17 cellular contexts compared by ENCODE assay signal in genomic region chr17:61368049-61368831, GRCh38. TPM values are rescaled to one million over a fixed set of nuclear protein-coding genes. Genes with fewer than 3 reads are reported as not detected.
A peak's percentile ranks its signal among the peaks of the same experiment; 100 is the strongest.
DNase-seq lines count a peak whose midpoint lies in the region; ATAC-seq, FAIRE-seq and TF ChIP-seq lines count a peak whose summit lies in the region.
"Had no signal": no experiment of that assay in that cellular context is flagged by ENCODE, and none has a peak within 500 bp of the region (broad histone marks: within the 10 kb centered on the region; RNA-seq: fewer than 3 reads in every experiment).

No MANE protein-coding gene starts in this region.

- H3K4me3 ChIP-seq in H1 (ENCODE audit: extremely low read depth in 1 of 4, insufficient read depth in 2 of 4, low read depth in 3 of 4, low read length in 4 of 4) (no peak overlapping the region), thyroid gland (replicated peaks in 1 of 3) (no peak overlapping the region), dorsolateral prefrontal cortex (no peak overlapping the region)
- H3K4me3 ChIP-seq: BLaER1, GM23248 had no signal

- peak overlapping the region; percentile 58 for H2BK120ac ChIP-seq in H1 (replicated peaks; ENCODE audit: low read depth, low read length)

- H3K79me2 ChIP-seq in H1 (ENCODE audit: control insufficient read depth in 1 of 2, insufficient read depth in 2 of 2, low read length in 2 of 2) = no peaks in the 10 kb centered on the region

- H2BK15ac ChIP-seq in H1 (ENCODE audit: low read length) = peak overlapping the region; percentile 8; the same call in 1 of the 2 replicates

- peaks cover 0 to 2% of the 10 kb centered on the region in 2 donors for H3K36me3 Mint-ChIP-seq in CD14-positive monocyte

- no peak overlapping the region for H2BK20ac ChIP-seq in H1 (ENCODE audit: low read length)

- H3K27ac Mint-ChIP-seq in CD14-positive monocyte = no peak overlapping the region
- H3K27ac Mint-ChIP-seq: CD8-positive, alpha-beta T cell had no signal

- H4K5ac ChIP-seq in H1 (ENCODE audit: insufficient read length, low read depth, low read length) = no peak overlapping the region

- H2BK12ac ChIP-seq in H1 (ENCODE audit: low read depth, low read length) = no peak overlapping the region

- intact Hi-C loops in CD14-positive monocyte (cut with micrococcal nuclease) = no loop called here
- intact Hi-C loops in posterior vena cava (cut with DNase I) = no loop called here
- intact Hi-C loops in thyroid gland (cut with DNase I) = no loop called here
- intact Hi-C loops in dorsolateral prefrontal cortex (cut with DNase I) = no loop called here

- TF ChIP-seq CTCF in CD14-positive monocyte (IDR thresholded peaks at IDR 0.05) (no peak), H1 (IDR thresholded peaks at IDR 0.05; ENCODE audit: control extremely low read depth in 1 of 3, insufficient read depth in 1 of 3, low read depth in 1 of 3, low read length in 3 of 3) (no peak), thyroid gland (IDR thresholded peaks at IDR 0.05) (no peak), dorsolateral prefrontal cortex (IDR thresholded peaks at IDR 0.05 in 54 of 56, conservative IDR thresholded peaks at IDR 0.05 in 2 of 56; ENCODE audit: low read depth in 1 of 56, partially characterized antibody in 56 of 56) (no peak)

- no peaks in the 10 kb centered on the region for H3K9me3 Mint-ChIP-seq in CD14-positive monocyte
- H3K9me3 Mint-ChIP-seq: CD8-positive, alpha-beta T cell had no signal

- H3K27me3 ChIP-seq in H1 (replicated peaks in 1 of 4; ENCODE audit: control insufficient read depth in 3 of 4, extremely low read depth in 1 of 4, insufficient read depth in 3 of 4, low read length in 3 of 4) = no peaks in the 10 kb centered on the region; a peak in 1 of 7 replicates
- no peaks in the 10 kb centered on the region for H3K27me3 ChIP-seq in thyroid gland
- no peaks in the 10 kb centered on the region for H3K27me3 ChIP-seq in dorsolateral prefrontal cortex
- H3K27me3 ChIP-seq: BLaER1 had no signal

- no peak overlapping the region for H4K91ac ChIP-seq in H1 (replicated peaks; ENCODE audit: insufficient read length, low read length)

- POLR2A ChIA-PET in H1 (lab: Charles Lee; ENCODE audit: partially characterized antibody) = no interaction called here

- H3K56ac ChIP-seq in H1 (replicated peaks; ENCODE audit: insufficient read length, low read depth, low read length) = no peak overlapping the region

- no peak overlapping the region for H3K27ac ChIP-seq in H1 (ENCODE audit: low read depth, low read length)
- peak overlapping the region in 1 of 3 donors; percentile 39 for H3K27ac ChIP-seq in thyroid gland
- peak overlapping the region in 3 of 59 donors; percentile 9 to 45 (median 30) for H3K27ac ChIP-seq in dorsolateral prefrontal cortex
- H3K27ac ChIP-seq: BLaER1, GM23248 had no signal

- no peak overlapping the region for H3K18ac ChIP-seq in H1 (ENCODE audit: extremely low read depth, low read length)

- no peak for ATAC-seq in GM19328 (IDR thresholded peaks at IDR 0.05; ENCODE audit: unreplicated experiment)
- no peak for ATAC-seq in GM21737 (IDR thresholded peaks at IDR 0.05; ENCODE audit: unreplicated experiment)
- ATAC-seq: CD8-positive, alpha-beta T cell; HCT116 had no signal

- no peak overlapping the region for H2AFZ ChIP-seq in H1 (ENCODE audit: low read length)
- H2AFZ ChIP-seq: GM23248 had no signal

- H3K36me3 ChIP-seq in H1 (ENCODE audit: control insufficient read depth in 2 of 4, insufficient read depth in 4 of 4, low read length in 3 of 4) (no peaks in the 10 kb centered on the region), thyroid gland (no peaks in the 10 kb centered on the region)
- H3K36me3 ChIP-seq: BLaER1 had no signal

- H3K4me2 ChIP-seq in H1 (ENCODE audit: insufficient read depth in 1 of 2, low read depth in 2 of 2, low read length in 2 of 2) = no peak overlapping the region
- H3K4me2 ChIP-seq: BLaER1 had no signal

- H3K79me1 ChIP-seq in H1 (ENCODE audit: low read depth, low read length) = no peaks in the 10 kb centered on the region

- peaks cover 1 to 5% (median 3%) of the 10 kb centered on the region in 3 donors for H3K27me3 Mint-ChIP-seq in CD14-positive monocyte (ENCODE audit: low read depth in 3 of 3)

- no peak overlapping the region for H3K4ac ChIP-seq in H1 (replicated peaks; ENCODE audit: insufficient read length, low read depth, low read length)

- peaks cover 0 to 3% (median 1%) of the 10 kb centered on the region in 4 experiments; a peak in 2 of 7 replicates for H3K4me1 ChIP-seq in H1 (replicated peaks in 1 of 4; ENCODE audit: control insufficient read depth in 3 of 4, insufficient read depth in 4 of 4, low read length in 3 of 4)
- H3K4me1 ChIP-seq in thyroid gland = peaks cover 28 to 34% of the 10 kb centered on the region in 2 donors
- H3K4me1 ChIP-seq: BLaER1 had no signal

- CTCF ChIA-PET in H1 (lab: Charles Lee; ENCODE audit: partially characterized antibody) = interaction anchor here (1.1 to 3.3 kb wide), 5 partner anchors 9 to 45 kb away, joined by 3 to 10 read pairs (median 5); no protein-coding TSS in a partner anchor

- peaks cover 1% of the 10 kb centered on the region for H3K4me1 Mint-ChIP-seq in CD14-positive monocyte

- peak; percentile 21 for DNase-seq in CD14-positive monocyte (ENCODE audit: low spot score)
- no peak for DNase-seq in H1 (ENCODE audit: low read depth in 1 of 2, low spot score in 2 of 2)
- DNase-seq in posterior vena cava (ENCODE audit: low spot score) = peak; percentile 54
- peak; percentile 80 to 88 for DNase-seq in thyroid gland
- DNase-seq in dorsolateral prefrontal cortex = no peak
- DNase-seq: 8988T; Calu3; CD8-positive, alpha-beta T cell; DMS79 treated with DMSO at 0.1 percent for 48 hours; GF-D8; GM23248 had no signal

- H3K9me3 ChIP-seq in H1 (ENCODE audit: insufficient read depth in 2 of 2, low read depth in 1 of 2, low read length in 1 of 2) = no peaks in the 10 kb centered on the region
- H3K9me3 ChIP-seq in thyroid gland = no peaks in the 10 kb centered on the region
- H3K9me3 ChIP-seq: BLaER1 had no signal

- H2AK5ac ChIP-seq in H1 (ENCODE audit: low read depth, low read length) = no peak overlapping the region

- no peak overlapping the region for H2BK5ac ChIP-seq in H1 (ENCODE audit: low read depth, low read length)

- H3K23me2 ChIP-seq in H1 (ENCODE audit: low read depth, low read length) = no peaks in the 10 kb centered on the region

- no peak for TF ChIP-seq RAD21 in H1 (IDR thresholded peaks at IDR 0.05 in 1 of 2, conservative IDR thresholded peaks at IDR 0.05 in 1 of 2; ENCODE audit: low read depth in 2 of 2, low read length in 2 of 2)

- H3K14ac ChIP-seq in H1 (ENCODE audit: insufficient read length) = no peak overlapping the region

- H3K23ac ChIP-seq in H1 (ENCODE audit: insufficient read length) = no peak overlapping the region

- no peak for TF ChIP-seq EP300 in H1 (IDR thresholded peaks at IDR 0.05; ENCODE audit: borderline replicate concordance in 1 of 2, low read depth in 2 of 2, low read length in 2 of 2)

- WGBS in H1 (ENCODE audit: extremely low coverage in 1 of 2, insufficient coverage in 1 of 2, insufficient read length in 1 of 2, insufficient replicate concordance in 2 of 2, low coverage in 1 of 2, low lambda C conversion rate in 2 of 2, missing lambda C conversion rate in 1 of 2), 2 experiments = 94% methylated on average over 27 of the region's 27 CpGs; no CpG with 5 or more reads in 1 of the 2 experiments
- WGBS in thyroid gland, 2 donors = 75% methylated on average over 27 of the region's 27 CpGs

- no peak overlapping the region for H3K9ac ChIP-seq in H1 (replicated peaks in 1 of 4; ENCODE audit: extremely low read depth in 1 of 4, low read depth in 3 of 4, low read length in 3 of 4)
- H3K9ac ChIP-seq: BLaER1, GM23248 had no signal

- FAIRE-seq in H1 (lab: Jason Lieb, UNC) = no peak
- FAIRE-seq: H54 had no signal

- peaks cover 0 to 2% of the 10 kb centered on the region in 2 experiments for H4K20me1 ChIP-seq in H1 (replicated peaks in 1 of 2; ENCODE audit: control insufficient read depth in 1 of 2, insufficient read depth in 2 of 2, low read length in 2 of 2)
- H4K20me1 ChIP-seq: BLaER1 had no signal

- no peak overlapping the region for H4K8ac ChIP-seq in H1 (ENCODE audit: extremely low read depth, insufficient read depth, low read length)

- TF ChIP-seq POLR2A in H1 (IDR thresholded peaks at IDR 0.05; ENCODE audit: control extremely low read depth in 1 of 2, low read depth in 2 of 2, low read length in 2 of 2) (no peak), thyroid gland (IDR thresholded peaks at IDR 0.05) (no peak)

- H3K4me3 Mint-ChIP-seq in CD14-positive monocyte = no peak overlapping the region
- H3K4me3 Mint-ChIP-seq: CD8-positive, alpha-beta T cell had no signal

TF ChIP-seq in H1, 55 proteins besides CTCF, POLR2A, EP300 and RAD21 (continues in another document):
- TF ChIP-seq ZNF274 (IDR thresholded peaks at IDR 0.05; ENCODE audit: borderline replicate concordance, extremely low read depth, low read length) = no peak
- TF ChIP-seq BCL11A (IDR thresholded peaks at IDR 0.05; ENCODE audit: low read depth in 2 of 2, low read length in 2 of 2) = no peak
- TF ChIP-seq SAP30 (IDR thresholded peaks at IDR 0.05; ENCODE audit: insufficient read depth, insufficient replicate concordance, low read length) = no peak
- TF ChIP-seq ATF2 (IDR thresholded peaks at IDR 0.05; ENCODE audit: low read length) = no peak

RNA-seq across cellular contexts. Expression of gene TBX2, which starts 31.4 kb away (rescaled TPM):
- polyA plus RNA-seq in CD14-positive monocyte = not detected
- not detected in 2 replicates for total RNA-seq in H1 (2021; fragmentation: NEBNext Ultra II Directional; extraction: Animal tissue kit (Norgen Biotek cat#: 25700))
- polyA plus RNA-seq in H1 (2011; rRNA removed) = 0.02 TPM in 1 of 2 replicates, not detected in the other
- polyA plus RNA-seq in H1 (2011; cell fraction: cytosol; rRNA removed) = not detected
- polyA plus RNA-seq in H1 (2011; cell fraction: nucleus; rRNA removed) = not detected
- 0.09 TPM in 1 of 4 replicates, not detected in the others for polyA plus RNA-seq in H1 (2012, experiment 1 of 2)
- polyA plus RNA-seq in H1 (2012, experiment 2 of 2) = not detected
- not detected for polyA plus RNA-seq in H1 (2013, experiment 1 of 2)
- not detected for polyA plus RNA-seq in H1 (2013, experiment 2 of 2)
- polyA minus RNA-seq in H1 (2011; rRNA and poly(A)+ RNA removed) = not detected in 2 replicates
- not detected for polyA minus RNA-seq in H1 (2011; cell fraction: cytosol; rRNA and poly(A)+ RNA removed)
- not detected for polyA minus RNA-seq in H1 (2011; cell fraction: nucleus; rRNA and poly(A)+ RNA removed)
- total RNA-seq in posterior vena cava = 10 to 100 TPM; 11.2 to 16.5 TPM
- 10 to 100 TPM in 2 of 4 donors, 1 to 10 TPM in 2; 5.3 to 20.2 (median 11.0) TPM for total RNA-seq in thyroid gland
- total RNA-seq in dorsolateral prefrontal cortex = 10 to 100 TPM in 12 of 120 experiments, 1 to 10 TPM in 108; 2.4 to 18.6 (median 6.0) TPM
- total RNA-seq: A673; CD8-positive, alpha-beta T cell had no signal

Comparison
In these comparisons a context has a peak if more than half of its experiments do, and no peak if none do; other contexts are left out.
1. DNase-seq: peak in CD14-positive monocyte (single experiment), posterior vena cava (single experiment) and thyroid gland (2 of 2); none in H1 (0 of 2) and dorsolateral prefrontal cortex (0 of 10).